22 cellular contexts compared by ENCODE assay signal in the genomic region with DNA sequence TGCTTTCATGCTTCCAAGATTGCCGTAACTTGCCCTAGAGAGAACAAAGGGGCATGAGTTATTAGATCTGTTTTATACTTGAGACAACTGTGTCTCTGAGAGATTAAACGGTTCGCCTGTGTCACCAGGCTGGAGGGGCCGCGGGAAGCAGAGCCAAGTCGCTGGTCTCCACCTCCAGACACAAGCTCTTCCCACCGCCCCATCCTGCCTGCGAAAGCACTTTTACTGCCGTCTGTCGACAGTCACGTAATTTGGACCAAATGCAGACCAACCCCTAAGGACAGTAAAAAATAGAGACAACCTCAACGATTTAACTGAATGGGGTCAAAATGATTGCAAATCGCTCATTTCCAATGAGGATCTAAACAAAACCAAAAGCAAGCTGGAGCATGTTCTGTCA. TPM values are rescaled to one million over a fixed set of nuclear protein-coding genes. Genes with fewer than 3 reads are reported as not detected.
"Had no signal": no experiment of that assay in that cellular context is flagged by ENCODE, and none has a peak within 500 bp of the region (broad histone marks: within the 10 kb centered on the region; RNA-seq: fewer than 3 reads in every experiment).

No MANE protein-coding gene starts in this region.

- FAIRE-seq: TTC549 had no signal

- H3K9me3 ChIP-seq: mucosa of descending colon, neutrophil, prostate gland, right lobe of liver, tibial artery, vagina had no signal

- H3K4me1 Mint-ChIP-seq: activated naive CD8-positive, alpha-beta T cell treated with anti-CD3 and anti-CD28 coated beads for 36 hours; naive thymus-derived CD4-positive, alpha-beta T cell; stimulated activated effector memory CD8-positive, alpha-beta T cell treated with anti-CD3 and anti-CD28 coated beads, Interleukin-12 subunit alpha, Interleukin-12 subunit beta, amount 100 ng/mL, for 72 hours; T-helper 17 cell; WTC11 had no signal

- H3K36me3 ChIP-seq: neutrophil, prostate gland, right lobe of liver, tibial artery, vagina had no signal

- H3K36me3 Mint-ChIP-seq: activated naive CD8-positive, alpha-beta T cell treated with anti-CD3 and anti-CD28 coated beads for 36 hours; brain; naive thymus-derived CD4-positive, alpha-beta T cell; stimulated activated effector memory CD8-positive, alpha-beta T cell treated with anti-CD3 and anti-CD28 coated beads, Interleukin-12 subunit alpha, Interleukin-12 subunit beta, amount 100 ng/mL, for 72 hours; WTC11 had no signal

- H3K4me3 ChIP-seq: mucosa of descending colon, prostate gland, right lobe of liver, tibial artery, vagina had no signal

- H3K4me3 Mint-ChIP-seq: activated CD8-positive, alpha-beta T cell treated with anti-CD3 and anti-CD28 coated beads, Interleukin-2, amount 10 ng/mL, durations not matched to agents 7 days and 5 days; activated naive CD8-positive, alpha-beta T cell treated with anti-CD3 and anti-CD28 coated beads for 36 hours; activated T-cell treated with anti-CD3 and anti-CD28 coated beads, Interleukin-2, amount 50 U/mL, for 72 hours; brain; naive thymus-derived CD4-positive, alpha-beta T cell; stimulated activated effector memory CD8-positive, alpha-beta T cell treated with anti-CD3 and anti-CD28 coated beads, Interleukin-12 subunit alpha, Interleukin-12 subunit beta, amount 100 ng/mL, for 72 hours; T-helper 17 cell; WTC11 had no signal

- H3K27ac Mint-ChIP-seq: activated CD8-positive, alpha-beta T cell treated with anti-CD3 and anti-CD28 coated beads, Interleukin-2, amount 10 ng/mL, durations not matched to agents 7 days and 5 days; activated naive CD8-positive, alpha-beta T cell treated with anti-CD3 and anti-CD28 coated beads for 36 hours; activated T-cell treated with anti-CD3 and anti-CD28 coated beads, Interleukin-2, amount 50 U/mL, for 72 hours; naive thymus-derived CD4-positive, alpha-beta T cell; stimulated activated effector memory CD8-positive, alpha-beta T cell treated with anti-CD3 and anti-CD28 coated beads, Interleukin-12 subunit alpha, Interleukin-12 subunit beta, amount 100 ng/mL, for 72 hours; T-helper 17 cell; WTC11 had no signal

- H3K4me1 ChIP-seq: foreskin keratinocyte, prostate gland, right lobe of liver, tibial artery, vagina had no signal

- DNase-seq: activated CD4-positive, alpha-beta T cell treated with anti-CD3 and anti-CD28 coated beads for 48 hours; activated CD8-positive, alpha-beta memory T cell treated with anti-CD3 and anti-CD28 coated beads, Interleukin-2, amount 50 U/mL, for 4 hours; activated CD8-positive, alpha-beta T cell treated with anti-CD3 and anti-CD28 coated beads, Interleukin-2, amount 10 ng/mL, durations not matched to agents 7 days and 5 days; activated gamma-delta T cell treated with Interleukin-2 at 50 U/mL for 16 hours; activated naive CD8-positive, alpha-beta T cell treated with anti-CD3 and anti-CD28 coated beads for 36 hours; activated T-cell treated with anti-CD3 and anti-CD28 coated beads, Interleukin-2, amount 50 U/mL, for 72 hours; effector CD8-positive, alpha-beta T cell; foreskin keratinocyte; left colon; mammary epithelial cell; mucosa of descending colon; naive thymus-derived CD4-positive, alpha-beta T cell; right lobe of liver; T-helper 17 cell; tibial artery had no signal

- H3K27me3 ChIP-seq: foreskin keratinocyte, right lobe of liver, vagina had no signal

- H3K9me3 Mint-ChIP-seq: activated naive CD8-positive, alpha-beta T cell treated with anti-CD3 and anti-CD28 coated beads for 36 hours; activated T-cell treated with anti-CD3 and anti-CD28 coated beads, Interleukin-2, amount 50 U/mL, for 72 hours; brain; stimulated activated effector memory CD8-positive, alpha-beta T cell treated with anti-CD3 and anti-CD28 coated beads, Interleukin-12 subunit alpha, Interleukin-12 subunit beta, amount 100 ng/mL, for 72 hours; WTC11 had no signal

- H3K27ac ChIP-seq: foreskin keratinocyte, neutrophil, prostate gland, right lobe of liver, tibial artery, vagina had no signal

- ATAC-seq: activated CD8-positive, alpha-beta T cell treated with anti-CD3 and anti-CD28 coated beads, Interleukin-2, amount 10 ng/mL, durations not matched to agents 7 days and 5 days; activated T-cell treated with anti-CD3 and anti-CD28 coated beads, Interleukin-2, amount 50 U/mL, for 72 hours; foreskin keratinocyte; left colon; mucosa of descending colon; naive thymus-derived CD4-positive, alpha-beta T cell; right lobe of liver; stimulated activated effector memory CD8-positive, alpha-beta T cell treated with anti-CD3 and anti-CD28 coated beads, Interleukin-12 subunit alpha, Interleukin-12 subunit beta, amount 100 ng/mL, for 72 hours; T-helper 17 cell; WTC11 had no signal

RNA-seq across cellular contexts. Expression of gene GSC, which starts 17.3 kb away (rescaled TPM):
- total RNA-seq: activated CD8-positive, alpha-beta T cell treated with anti-CD3 and anti-CD28 coated beads, Interleukin-2, amount 10 ng/mL, durations not matched to agents 7 days and 5 days; activated naive CD8-positive, alpha-beta T cell treated with anti-CD3 and anti-CD28 coated beads for 36 hours; foreskin keratinocyte; left colon; mucosa of descending colon; naive thymus-derived CD4-positive, alpha-beta T cell; right lobe of liver had no signal
- polyA plus RNA-seq: foreskin keratinocyte; naive thymus-derived CD4-positive, alpha-beta T cell had no signal
